In the genomic region with DNA sequence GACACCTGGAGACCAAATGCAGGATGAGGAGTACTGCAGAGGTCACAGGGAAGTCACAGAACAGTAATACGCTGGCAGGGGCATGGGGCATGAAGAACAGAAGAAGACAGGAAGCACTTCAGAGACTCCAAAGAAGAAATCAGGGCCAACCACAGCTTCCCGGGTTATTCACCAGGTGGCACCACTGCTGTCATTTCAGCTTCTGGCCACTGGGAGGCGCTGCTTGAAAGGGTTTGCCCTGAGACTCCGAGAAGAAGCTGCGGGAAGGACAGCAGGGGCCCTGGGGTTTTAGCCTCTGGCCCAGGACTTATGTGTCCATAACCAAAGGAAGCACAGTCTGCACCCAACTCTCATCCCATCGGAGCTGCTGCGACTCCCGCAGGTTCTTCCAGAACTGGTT, we compare ENCODE assay signal across 14 cellular contexts. TPM values are rescaled to one million over a fixed set of nuclear protein-coding genes. Genes with fewer than 3 reads are reported as not detected.
DNase-seq lines count a peak whose midpoint lies in the region; FAIRE-seq and TF ChIP-seq lines count a peak whose summit lies in the region.
"Not testable (repeated sequence)": the region's sequence is repeated elsewhere in the genome, so short reads cannot be mapped to it uniquely, and the experiment has no call there.
"Had no signal": no experiment of that assay in that cellular context is flagged by ENCODE, and none has a peak within 500 bp of the region (broad histone marks: within the 10 kb centered on the region; RNA-seq: fewer than 3 reads in every experiment).

No MANE protein-coding gene starts in this region.

- in situ Hi-C loops in SK-MEL-5 (cut with HindIII; ENCODE audit: low pct_unique_long_range_greater_than_20kb, low sequenced_read_pairs), result not testable (repeated sequence)

- WGBS in liver, result 25% methylated on average over 8 of the region's 8 CpGs

- not testable (repeated sequence) for H3K36me3 ChIP-seq in GM06990 (ENCODE audit: control insufficient read depth, insufficient read depth, low read length); WERI-Rb-1; liver (ENCODE audit: control insufficient read depth in 4 of 4, insufficient read depth in 3 of 4, low read depth in 1 of 4, low read length in 3 of 4)

- CTCF ChIA-PET in MCF 10A (lab: Yijun Ruan, JAX), result interaction anchor here (0.6 kb wide), 1 partner anchor 866 kb away, joined by 3 read pairs; no protein-coding TSS in a partner anchor

- H3K4me1 Mint-ChIP-seq in MCF 10A (ENCODE audit: insufficient read depth, unreplicated experiment), result not testable (repeated sequence)

- not testable (repeated sequence) for H3K9me3 Mint-ChIP-seq in MCF 10A (ENCODE audit: unreplicated experiment)

- not testable (repeated sequence) for H3K27me3 Mint-ChIP-seq in MCF 10A (ENCODE audit: insufficient read depth, unreplicated experiment)

- not testable (repeated sequence) for FAIRE-seq in urothelium cell line (lab: Jason Lieb, UNC)

- not testable (repeated sequence) for H3K9me3 ChIP-seq in WERI-Rb-1 (ENCODE audit: severe bottlenecking); liver (ENCODE audit: control insufficient read depth in 4 of 4, low read length in 3 of 4)

- H3K4me3 Mint-ChIP-seq in MCF 10A (ENCODE audit: unreplicated experiment), result not testable (repeated sequence)

- DNase-seq in GM06990 (ENCODE audit: extremely low read depth, insufficient read length), result not testable (repeated sequence)
- DNase-seq in NCI-H2196 (lab: John Stamatoyannopoulos, UW; ENCODE audit: unreplicated experiment) (peak; percentile 25), SK-MEL-5 (ENCODE audit: low read depth, low spot score) (peak; percentile 52), WERI-Rb-1 (peak; percentile 73), MCF 10A (ENCODE audit: unreplicated experiment) (peak; percentile 39), fibroblast of mammary gland (ENCODE audit: low read depth) (peak; percentile 28), urothelium cell line (ENCODE audit: low spot score) (peak; percentile 27)

- peak; percentile 57 for TF ChIP-seq CTCF in GM06990 (IDR thresholded peaks at IDR 0.05; ENCODE audit: insufficient read depth, low read length, poor library complexity, severe bottlenecking)
- peak; percentile 83 for TF ChIP-seq CTCF in WERI-Rb-1 (IDR thresholded peaks at IDR 0.05; ENCODE audit: low read depth, low read length)
- peak; percentile 69 for TF ChIP-seq CTCF in MCF 10A (IDR thresholded peaks at IDR 0.05; ENCODE audit: unreplicated experiment)
- peak; percentile 44 for TF ChIP-seq CTCF in fibroblast of mammary gland (conservative IDR thresholded peaks at IDR 0.05; ENCODE audit: control insufficient read depth, insufficient read depth, low read depth, low read length)
- TF ChIP-seq CTCF in liver (IDR thresholded peaks at IDR 0.05; ENCODE audit: low read depth, low read length, missing input control), result peak; percentile 27

- H3K27ac Mint-ChIP-seq in MCF 10A (ENCODE audit: low read depth, unreplicated experiment), result not testable (repeated sequence)

- intact Hi-C loops in MCF 10A (cut with micrococcal nuclease), result not testable (repeated sequence)

- not testable (repeated sequence) for BruUV-seq in MCF 10A (replicated peaks; lab: Mats Ljungman, UMichigan)

- H3K4me3 ChIP-seq in GM06990 (replicated peaks; ENCODE audit: low read depth, low read length); WERI-Rb-1 (ENCODE audit: low read depth, low read length); fibroblast of mammary gland (ENCODE audit: control insufficient read depth, low read depth, low read length); liver (ENCODE audit: low read depth in 1 of 3, low read length in 3 of 3): not testable (repeated sequence)

- H3K27me3 ChIP-seq in GM06990 (replicated peaks; ENCODE audit: control insufficient read depth, insufficient read depth, low read length); WERI-Rb-1 (ENCODE audit: insufficient read depth, low read depth, severe bottlenecking); liver (ENCODE audit: control insufficient read depth in 4 of 4, insufficient read depth in 4 of 4, low read length in 3 of 4): not testable (repeated sequence)

- POLR2A ChIA-PET in MCF 10A (lab: Yijun Ruan, JAX), result interaction anchor here (0.6 kb wide), 1 partner anchor 19 kb away, joined by 3 read pairs; no protein-coding TSS in a partner anchor

- H3K9ac ChIP-seq in liver (ENCODE audit: low read depth in 1 of 2, low read length in 2 of 2), result not testable (repeated sequence)

- peak in 1 of 2 donors; percentile 50 for TF ChIP-seq RAD21 in liver (IDR thresholded peaks at IDR 0.05)

- H3K27ac ChIP-seq in WERI-Rb-1; liver (ENCODE audit: low read depth in 1 of 2, low read length in 2 of 2): not testable (repeated sequence)

- not testable (repeated sequence) for H3K4me1 ChIP-seq in liver (ENCODE audit: control insufficient read depth in 4 of 4, insufficient read depth in 4 of 4, low read length in 3 of 4)

- not testable (repeated sequence) for H3K36me3 Mint-ChIP-seq in MCF 10A (ENCODE audit: insufficient read depth, unreplicated experiment)

RNA-seq across cellular contexts. Expression of a gene that starts 4.2 kb away (rescaled TPM):
- total RNA-seq in SK-MEL-5 (2014; rRNA removed; shearing (Covaris generic)), result not detected in 2 replicates
- not detected in 2 replicates for polyA plus RNA-seq in SK-MEL-5 (2015; cell fraction: cytosol; rRNA removed)
- polyA plus RNA-seq in SK-MEL-5 (2015; cell fraction: nucleus; rRNA removed), result not detected in 2 replicates
- total RNA-seq in MCF 10A (2022), result not detected in 2 replicates
- total RNA-seq in liver, result not detected
- not detected for polyA plus RNA-seq in liver
- total RNA-seq: A172, H7, NCI-H460, OCI-LY7 had no signal
- polyA plus RNA-seq: SK-N-SH had no signal

RNA-seq across cellular contexts. Expression of a gene that starts 44.5 kb away (rescaled TPM):
- total RNA-seq in SK-MEL-5 (2014; rRNA removed; shearing (Covaris generic)), result not detected in 2 replicates
- polyA plus RNA-seq in SK-MEL-5 (2015; cell fraction: cytosol; rRNA removed), result not detected in 2 replicates
- polyA plus RNA-seq in SK-MEL-5 (2015; cell fraction: nucleus; rRNA removed), result not detected in 2 replicates
- total RNA-seq in MCF 10A (2022), result not detected in 2 replicates
- not detected for total RNA-seq in liver
- not detected for polyA plus RNA-seq in liver
- total RNA-seq: A172; CD4-positive, alpha-beta T cell; H7; NCI-H460; OCI-LY7 had no signal
- polyA plus RNA-seq: SK-N-SH had no signal

RNA-seq across cellular contexts. Expression of a gene that starts 49.2 kb away (rescaled TPM):
- not detected in 2 replicates for total RNA-seq in SK-MEL-5 (2014; rRNA removed; shearing (Covaris generic))
- not detected in 2 replicates for polyA plus RNA-seq in SK-MEL-5 (2015; cell fraction: cytosol; rRNA removed)
- polyA plus RNA-seq in SK-MEL-5 (2015; cell fraction: nucleus; rRNA removed), result not detected in 2 replicates
- not detected in 2 replicates for total RNA-seq in MCF 10A (2022)
- not detected for total RNA-seq in liver
- not detected for polyA plus RNA-seq in liver
- total RNA-seq: A172; CD4-positive, alpha-beta T cell; H7; NCI-H460; OCI-LY7 had no signal
- polyA plus RNA-seq: SK-N-SH had no signal

RNA-seq across cellular contexts. Expression of a gene that starts 54.0 kb away (rescaled TPM):
- not detected in 2 replicates for total RNA-seq in SK-MEL-5 (2014; rRNA removed; shearing (Covaris generic))
- polyA plus RNA-seq in SK-MEL-5 (2015; cell fraction: cytosol; rRNA removed), result not detected in 2 replicates
- polyA plus RNA-seq in SK-MEL-5 (2015; cell fraction: nucleus; rRNA removed), result not detected in 2 replicates
- total RNA-seq in MCF 10A (2022) (not detected in 2 replicates), liver (not detected)
- not detected for polyA plus RNA-seq in liver
- total RNA-seq: A172; CD4-positive, alpha-beta T cell; H7; NCI-H460; OCI-LY7 had no signal
- polyA plus RNA-seq: SK-N-SH had no signal

RNA-seq across cellular contexts. Expression of a gene that starts 58.7 kb away (rescaled TPM):
- not detected in 2 replicates for total RNA-seq in SK-MEL-5 (2014; rRNA removed; shearing (Covaris generic))
- not detected in 2 replicates for polyA plus RNA-seq in SK-MEL-5 (2015; cell fraction: cytosol; rRNA removed)
- polyA plus RNA-seq in SK-MEL-5 (2015; cell fraction: nucleus; rRNA removed), result not detected in 2 replicates
- total RNA-seq in MCF 10A (2022), result not detected in 2 replicates
- not detected for total RNA-seq in liver
- not detected for polyA plus RNA-seq in liver
- total RNA-seq: A172; CD4-positive, alpha-beta T cell; H7; NCI-H460; OCI-LY7 had no signal
- polyA plus RNA-seq: SK-N-SH had no signal

Comparison
In these comparisons a context has a peak if more than half of its experiments do, and no peak if none do; other contexts are left out.
1. CTCF ChIP-seq: peak in every context shown above with its lines; median percentile 83 in WERI-Rb-1; 69 in MCF 10A; 57 in GM06990; 44 in fibroblast of mammary gland; 27 in liver.